ENCODE assay signal across 11 cellular contexts in the genomic region with DNA sequence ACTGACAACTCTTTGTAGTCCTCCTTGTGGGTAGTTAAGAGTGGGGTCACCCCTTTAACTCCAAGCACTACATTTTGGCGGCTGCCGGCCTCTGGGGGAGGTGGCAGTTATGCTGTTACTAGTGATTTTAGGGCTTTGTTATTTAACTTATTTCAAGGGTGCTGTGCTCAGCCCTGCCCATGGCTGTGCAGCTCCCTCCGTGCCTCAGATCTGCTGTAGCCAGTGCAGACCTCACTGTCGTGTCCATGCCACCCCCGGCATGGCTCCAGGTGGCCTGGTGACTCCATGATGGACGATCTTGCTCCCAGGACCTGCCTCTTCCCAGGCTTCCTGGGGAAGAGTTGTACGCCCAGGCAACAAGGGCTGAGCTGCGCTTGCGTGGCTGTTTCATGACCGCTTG. TPM values are rescaled to one million over a fixed set of nuclear protein-coding genes. Genes with fewer than 3 reads are reported as not detected.
DNase-seq lines count a peak whose midpoint lies in the region; ATAC-seq and TF ChIP-seq lines count a peak whose summit lies in the region.
"Had no signal": no experiment of that assay in that cellular context is flagged by ENCODE, and none has a peak within 500 bp of the region (broad histone marks: within the 10 kb centered on the region; RNA-seq: fewer than 3 reads in every experiment).

No MANE protein-coding gene starts in this region.

- H3K27me3 ChIP-seq in left ventricle myocardium inferior (ENCODE audit: low read depth) (no peaks in the 10 kb centered on the region), lung (ENCODE audit: control insufficient read depth, insufficient read depth) (no peaks in the 10 kb centered on the region), vagina (no peaks in the 10 kb centered on the region)

- H3K4me1 ChIP-seq in left ventricle myocardium inferior (peaks cover 96% of the 10 kb centered on the region), lung (ENCODE audit: control insufficient read depth in 2 of 2, insufficient read depth in 2 of 2, low read length in 2 of 2) (peaks cover 25 to 28% of the 10 kb centered on the region in 2 donors), vagina (peaks cover 56% of the 10 kb centered on the region)

- DNase-seq in left ventricle myocardium inferior (no peak), cardiac septum (ENCODE audit: low spot score) (no peak), lung (ENCODE audit: low spot score) (no peak), vagina (ENCODE audit: extremely low spot score in 2 of 2) (no peak), G401 (ENCODE audit: low spot score) (no peak)
- DNase-seq in activated naive CD8-positive, alpha-beta T cell treated with anti-CD3 and anti-CD28 coated beads, Interleukin-2, amount 50 U/mL, for 24 hours = no peak
- DNase-seq: MM.1S had no signal

- H3K4me3 Mint-ChIP-seq in activated naive CD8-positive, alpha-beta T cell treated with anti-CD3 and anti-CD28 coated beads, Interleukin-2, amount 50 U/mL, for 24 hours = no peak overlapping the region

- no peaks in the 10 kb centered on the region for H3K9me3 Mint-ChIP-seq in activated naive CD8-positive, alpha-beta T cell treated with anti-CD3 and anti-CD28 coated beads, Interleukin-2, amount 50 U/mL, for 24 hours

- H3K27ac ChIP-seq in left ventricle myocardium inferior (replicated peaks) = peak overlapping the region; percentile 90
- peak overlapping the region; percentile 43 to 44 for H3K27ac ChIP-seq in lung (ENCODE audit: low read depth in 1 of 2, low read length in 1 of 2)
- H3K27ac ChIP-seq in vagina = peak overlapping the region; percentile 83

- WGBS in lung, 2 donors = 79 to 84% methylated on average over 10 of the region's 10 CpGs

- H3K9me3 ChIP-seq in left ventricle myocardium inferior (replicated peaks) (no peaks in the 10 kb centered on the region), lung (ENCODE audit: control insufficient read depth in 2 of 2, insufficient read depth in 1 of 2, low read length in 1 of 2) (no peaks in the 10 kb centered on the region), vagina (no peaks in the 10 kb centered on the region)

- peaks cover 82% of the 10 kb centered on the region for H3K4me1 Mint-ChIP-seq in activated naive CD8-positive, alpha-beta T cell treated with anti-CD3 and anti-CD28 coated beads, Interleukin-2, amount 50 U/mL, for 24 hours

- no peaks in the 10 kb centered on the region for H3K27me3 Mint-ChIP-seq in activated naive CD8-positive, alpha-beta T cell treated with anti-CD3 and anti-CD28 coated beads, Interleukin-2, amount 50 U/mL, for 24 hours

- in situ Hi-C loops in G401 (cut with HindIII; ENCODE audit: low sequenced_read_pairs) = no loop called here

- intact Hi-C loops in left ventricle myocardium inferior (cut with micrococcal nuclease) (no loop called here), cardiac septum (cut with DNase I) (loop anchor here (10.0 kb wide), 1 partner anchor 281 kb away; a partner anchor contains a TSS), vagina (cut with DNase I) (no loop called here)

- no peak overlapping the region for H3K4me3 ChIP-seq in left ventricle myocardium inferior
- no peak overlapping the region for H3K4me3 ChIP-seq in lung
- H3K4me3 ChIP-seq in vagina = no peak overlapping the region

- peaks cover 14% of the 10 kb centered on the region for H3K36me3 ChIP-seq in left ventricle myocardium inferior
- peaks cover 0 to 48% of the 10 kb centered on the region in 2 donors for H3K36me3 ChIP-seq in lung (ENCODE audit: control insufficient read depth in 2 of 2, insufficient read depth in 2 of 2, low read length in 2 of 2)
- H3K36me3 ChIP-seq in vagina = peaks cover 0 to 24% of the 10 kb centered on the region in 2 donors

- no peak for ATAC-seq in activated naive CD8-positive, alpha-beta T cell treated with anti-CD3 and anti-CD28 coated beads, Interleukin-2, amount 50 U/mL, for 24 hours
- ATAC-seq in lung (ENCODE audit: insufficient read depth, low FRiP score) (no peak), GM19452 (IDR thresholded peaks at IDR 0.05; ENCODE audit: unreplicated experiment) (no peak), HG03045 (IDR thresholded peaks at IDR 0.05; ENCODE audit: unreplicated experiment) (no peak)

- no peak for TF ChIP-seq POLR2A in vagina (IDR thresholded peaks at IDR 0.05)

- peaks cover 48% of the 10 kb centered on the region for H3K36me3 Mint-ChIP-seq in activated naive CD8-positive, alpha-beta T cell treated with anti-CD3 and anti-CD28 coated beads, Interleukin-2, amount 50 U/mL, for 24 hours (ENCODE audit: low read depth)

- TF ChIP-seq CTCF in left ventricle myocardium inferior (IDR thresholded peaks at IDR 0.05; ENCODE audit: borderline replicate concordance) (no peak), lung (IDR thresholded peaks at IDR 0.05; ENCODE audit: control extremely low read depth, extremely low read depth) (no peak), vagina (IDR thresholded peaks at IDR 0.05) (no peak)

- H3K27ac Mint-ChIP-seq in activated naive CD8-positive, alpha-beta T cell treated with anti-CD3 and anti-CD28 coated beads, Interleukin-2, amount 50 U/mL, for 24 hours = peak overlapping the region; percentile 92

RNA-seq across cellular contexts. Expression of a gene that starts 15.4 kb away (rescaled TPM):
- 199 TPM for total RNA-seq in left ventricle myocardium inferior
- 209 TPM for total RNA-seq in cardiac septum
- total RNA-seq in lung = 10 to 100 TPM in 1 of 2 donors, 1 to 10 TPM in 1; 7.8 to 55.4 TPM
- polyA plus RNA-seq in lung = 100 to 1,000 TPM in 1 of 2 donors, 10 to 100 TPM in 1; 40.8 to 141 TPM
- total RNA-seq in vagina = 16.2 TPM
- 24.9 and 51.4 TPM in 2 replicates for total RNA-seq in G401 (2014; rRNA removed; shearing (Covaris generic))

RNA-seq across cellular contexts. Expression of a gene that starts 50.6 kb away (rescaled TPM):
- 42.0 TPM for total RNA-seq in left ventricle myocardium inferior
- 16.6 TPM for total RNA-seq in cardiac septum
- 1 to 10 TPM; 1.6 to 3.9 TPM for total RNA-seq in lung
- polyA plus RNA-seq in lung = 1 to 10 TPM; 1.3 to 3.4 TPM
- total RNA-seq in vagina = 1.5 TPM
- total RNA-seq in G401 (2014; rRNA removed; shearing (Covaris generic)) = 42.6 and 51.1 TPM in 2 replicates
- total RNA-seq: frontal cortex, NCI-H460 had no signal
